Comparison of ENCODE assay signal across 8 cellular contexts in the genomic region with DNA sequence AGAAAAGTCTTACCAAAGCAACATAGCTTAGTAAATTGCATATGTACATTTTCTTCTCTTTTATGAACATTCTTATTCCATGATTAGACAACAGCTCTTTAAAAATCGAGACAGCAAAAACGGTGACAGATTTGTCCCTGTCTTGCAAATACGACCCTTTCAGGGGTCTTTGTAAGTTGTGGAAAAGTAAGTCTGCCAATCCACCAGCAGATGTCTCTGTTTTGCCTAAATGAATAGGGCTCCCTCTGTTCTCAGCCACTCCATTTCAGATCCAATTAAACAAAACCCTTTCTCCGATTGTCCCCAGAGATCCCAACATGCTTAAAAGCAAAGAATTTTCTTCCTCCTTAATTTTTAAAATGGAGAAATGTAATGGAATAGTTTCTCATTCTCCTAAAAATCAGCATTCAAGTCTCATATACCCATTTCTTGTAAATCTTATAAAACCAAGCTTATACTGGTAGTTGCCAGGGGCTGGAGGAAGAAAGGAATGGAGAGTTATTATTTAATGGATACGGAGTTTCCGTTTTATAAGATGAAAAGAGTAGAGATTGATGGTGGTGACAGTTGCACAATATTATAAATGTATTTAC.
A peak's percentile ranks its signal among the peaks of the same experiment; 100 is the strongest.
DNase-seq lines count a peak whose midpoint lies in the region; ATAC-seq, FAIRE-seq and TF ChIP-seq lines count a peak whose summit lies in the region.

No MANE protein-coding gene starts in this region.

- peak overlapping the region; percentile 1; the same call in 1 of the 2 replicates for H3K27ac ChIP-seq in VCaP

- TF ChIP-seq CTCF in BE2C (IDR thresholded peaks at IDR 0.05; ENCODE audit: low read depth, low read length) = peak; percentile 82
- peak; percentile 84 for TF ChIP-seq CTCF in VCaP (conservative IDR thresholded peaks at IDR 0.05)

- FAIRE-seq in GM18507 (lab: Jason Lieb, UNC) = peak; percentile 83

- peaks cover 39% of the 10 kb centered on the region for H3K27me3 ChIP-seq in BE2C

- ATAC-seq in GM19463 (IDR thresholded peaks at IDR 0.05; ENCODE audit: unreplicated experiment) (no peak), GM18870 (IDR thresholded peaks at IDR 0.05; ENCODE audit: unreplicated experiment) (no peak)

- H3K9me3 ChIP-seq in BE2C = no peaks in the 10 kb centered on the region

- no peak for DNase-seq in BE2C
- peak; percentile 18 for DNase-seq in GM18507 (ENCODE audit: extremely low spot score, insufficient read length, low read depth)
- peak; percentile 92 for DNase-seq in NCI-H1694 treated with DMSO at 0.1 percent for 48 hours (lab: John Stamatoyannopoulos, UW)
- DNase-seq in fibroblast of the conjunctiva (ENCODE audit: low read depth) = peak; percentile 59
- DNase-seq in non-pigmented ciliary epithelial cell (ENCODE audit: low read depth) = peak; percentile 28

- H3K36me3 ChIP-seq in BE2C = no peaks in the 10 kb centered on the region

- no peaks in the 10 kb centered on the region for H3K4me1 ChIP-seq in BE2C

- no peak overlapping the region for H3K4me3 ChIP-seq in BE2C (ENCODE audit: low read depth, low read length)
